Comparison of ENCODE assay signal across 27 cellular contexts in genomic region chr3:115804200-115804599, GRCh38.
DNase-seq lines count a peak whose midpoint lies in the region; ATAC-seq and TF ChIP-seq lines count a peak whose summit lies in the region.
"Had no signal": no experiment of that assay in that cellular context is flagged by ENCODE, and none has a peak within 500 bp of the region (broad histone marks: within the 10 kb centered on the region; RNA-seq: fewer than 3 reads in every experiment).

No MANE protein-coding gene starts in this region.

- intact Hi-C loops in Calu3 (cut with micrococcal nuclease; ENCODE audit: unreplicated experiment) = no loop called here

- no peak overlapping the region for H2AFZ ChIP-seq in osteoblast (ENCODE audit: low read length)

- H3K9me3 Mint-ChIP-seq in Calu3 (ENCODE audit: low read depth, unreplicated experiment) (no peaks in the 10 kb centered on the region), T-cell (no peaks in the 10 kb centered on the region)
- H3K9me3 Mint-ChIP-seq: activated CD4-positive, alpha-beta memory T cell treated with anti-CD3 and anti-CD28 coated beads for 36 hours; effector memory CD8-positive, alpha-beta T cell; immature natural killer cell had no signal

- ATAC-seq in GM19395 (IDR thresholded peaks at IDR 0.05; ENCODE audit: unreplicated experiment) (no peak), T-cell (replicated peaks in 1 of 4) (no peak)
- ATAC-seq: effector memory CD8-positive, alpha-beta T cell had no signal

- H3K36me3 Mint-ChIP-seq in Calu3 (ENCODE audit: insufficient read depth, unreplicated experiment) (peaks cover 20% of the 10 kb centered on the region), T-cell (no peaks in the 10 kb centered on the region)
- H3K36me3 Mint-ChIP-seq: activated CD4-positive, alpha-beta memory T cell treated with anti-CD3 and anti-CD28 coated beads for 36 hours; activated naive CD8-positive, alpha-beta T cell; immature natural killer cell had no signal

- CTCF ChIA-PET in Calu3 (lab: Charles Lee) = no interaction called here
- CTCF ChIA-PET in T-cell (lab: Charles Lee) = interaction anchor here in 1 of 2 donors (1.6 kb wide), 1 partner anchor 11 kb away, joined by 4 read pairs; no protein-coding TSS in a partner anchor

- H3K9me3 ChIP-seq in HUES64 (ENCODE audit: insufficient read depth, low read depth, low read length) (no peaks in the 10 kb centered on the region), osteoblast (ENCODE audit: low read depth, low read length) (no peaks in the 10 kb centered on the region)
- H3K9me3 ChIP-seq: prostate gland, stomach, tibial nerve had no signal

- H3K4me3 ChIP-seq in HUES64 (ENCODE audit: low read length) (no peak overlapping the region), brain microvascular endothelial cell (ENCODE audit: low read depth, low read length) (no peak overlapping the region), osteoblast (ENCODE audit: insufficient read depth, low read length) (no peak overlapping the region)
- H3K4me3 ChIP-seq: prostate gland, stomach, tibial nerve had no signal

- in situ Hi-C loops in brain microvascular endothelial cell (cut with HindIII; ENCODE audit: low pct_ligation_motif_present, low sequenced_read_pairs) = loop anchor here (25.0 kb wide), 1 partner anchor 592 kb away; no protein-coding TSS in a partner anchor

- H3K27me3 Mint-ChIP-seq in Calu3 (ENCODE audit: unreplicated experiment) (no peaks in the 10 kb centered on the region), T-cell (peaks cover 40 to 44% of the 10 kb centered on the region in 2 donors)

- peak overlapping the region; percentile 54 for H3K27ac Mint-ChIP-seq in Calu3 (ENCODE audit: unreplicated experiment)
- H3K27ac Mint-ChIP-seq in T-cell = peak overlapping the region in 1 of 2 donors; percentile 1
- H3K27ac Mint-ChIP-seq: activated CD4-positive, alpha-beta memory T cell treated with anti-CD3 and anti-CD28 coated beads for 36 hours; activated naive CD8-positive, alpha-beta T cell; effector memory CD8-positive, alpha-beta T cell; immature natural killer cell had no signal

- H3K4me3 Mint-ChIP-seq in Calu3 (ENCODE audit: low read depth, unreplicated experiment) = no peak overlapping the region
- no peak overlapping the region for H3K4me3 Mint-ChIP-seq in T-cell
- H3K4me3 Mint-ChIP-seq: activated CD4-positive, alpha-beta memory T cell treated with anti-CD3 and anti-CD28 coated beads for 36 hours; activated naive CD8-positive, alpha-beta T cell; effector memory CD8-positive, alpha-beta T cell; immature natural killer cell had no signal

- H3K4me1 Mint-ChIP-seq in Calu3 (ENCODE audit: low read depth, unreplicated experiment) (peaks cover 36% of the 10 kb centered on the region), T-cell (no peaks in the 10 kb centered on the region)
- H3K4me1 Mint-ChIP-seq: immature natural killer cell had no signal

- no peaks in the 10 kb centered on the region for H3K79me2 ChIP-seq in osteoblast (ENCODE audit: insufficient read depth, low read length)

- H3K27me3 ChIP-seq in HUES64 (ENCODE audit: insufficient read depth, low read length) (no peaks in the 10 kb centered on the region), brain microvascular endothelial cell (replicated peaks) (no peaks in the 10 kb centered on the region), osteoblast (ENCODE audit: insufficient read depth, low read length) (no peaks in the 10 kb centered on the region)
- H3K27me3 ChIP-seq: stomach, tibial nerve had no signal

- no peaks in the 10 kb centered on the region for H4K20me1 ChIP-seq in osteoblast (ENCODE audit: insufficient read depth, low read length)

- TF ChIP-seq CTCF in Calu3 (IDR thresholded peaks at IDR 0.05; ENCODE audit: unreplicated experiment) (no peak), brain microvascular endothelial cell (IDR thresholded peaks at IDR 0.05; ENCODE audit: low read depth, low read length, missing control alignments) (no peak), osteoblast (IDR thresholded peaks at IDR 0.05; ENCODE audit: extremely low read depth, low read depth, low read length) (no peak)

- H3K9ac ChIP-seq in HUES64 (ENCODE audit: low read depth, low read length) = no peak overlapping the region

- 80% methylated on average over 2 of the region's 2 CpGs for WGBS in HUES64

- H3K27ac ChIP-seq in HUES64 (ENCODE audit: low read depth, low read length) (0 out of 2 replicates have a peak overlapping the region, but pooled peaks have one; percentile 26), brain microvascular endothelial cell (peak overlapping the region; percentile 89), osteoblast (ENCODE audit: low read depth, low read length) (peak overlapping the region; percentile 97)
- H3K27ac ChIP-seq: prostate gland, stomach had no signal

- H3K36me3 ChIP-seq in HUES64 (ENCODE audit: insufficient read depth, low read length) = no peaks in the 10 kb centered on the region
- H3K36me3 ChIP-seq in brain microvascular endothelial cell (replicated peaks) = no peaks in the 10 kb centered on the region
- H3K36me3 ChIP-seq in osteoblast (ENCODE audit: insufficient read depth, low read length) = no peaks in the 10 kb centered on the region
- H3K36me3 ChIP-seq: prostate gland, stomach, tibial nerve had no signal

- peaks cover 44% of the 10 kb centered on the region for H3K4me1 ChIP-seq in HUES64 (ENCODE audit: insufficient read depth, low read length)
- H3K4me1 ChIP-seq in osteoblast (ENCODE audit: insufficient read depth, low read length) = peaks cover 55% of the 10 kb centered on the region
- H3K4me1 ChIP-seq: prostate gland had no signal

- peak overlapping the region; percentile 6 for H3K4me2 ChIP-seq in osteoblast (ENCODE audit: insufficient read depth, low read length)

- POLR2A ChIA-PET in T-cell (lab: Charles Lee) = interaction anchor here in 1 of 2 donors (0.7 kb wide), 1 partner anchor 1649 kb away, joined by 4 read pairs; no protein-coding TSS in a partner anchor

- DNase-seq in Calu3 (no peak), brain microvascular endothelial cell (no peak), osteoblast (ENCODE audit: insufficient read length, low spot score, missing footprints) (no peak), T-cell (no peak), putamen (ENCODE audit: low spot score) (no peak)
- DNase-seq: activated CD4-positive, alpha-beta memory T cell treated with anti-CD3 and anti-CD28 coated beads for 36 hours; activated CD8-positive, alpha-beta memory T cell treated with anti-CD3 and anti-CD28 coated beads, Interleukin-2, amount 50 U/mL, for 4 hours; anterior cingulate cortex; C1 segment of cervical spinal cord; COR-L47; cortex of kidney; effector memory CD8-positive, alpha-beta T cell; foreskin melanocyte; GDM1; H9; immature natural killer cell; KBM-7; MM.1S; NCI-H1417; NCI-H2081; NCI-H82; stomach had no signal

- BruUV-seq in Calu3 (replicated peaks; lab: Mats Ljungman, UMichigan) = no TSS peak

Comparison
In these comparisons a context has a peak if more than half of its experiments do, and no peak if none do; other contexts are left out.
1. H3K27ac ChIP-seq: peak in every context shown above with its lines; median percentile 97 in osteoblast; 89 in brain microvascular endothelial cell; 26 in HUES64.